9 cellular contexts compared by ENCODE assay signal in the genomic region with DNA sequence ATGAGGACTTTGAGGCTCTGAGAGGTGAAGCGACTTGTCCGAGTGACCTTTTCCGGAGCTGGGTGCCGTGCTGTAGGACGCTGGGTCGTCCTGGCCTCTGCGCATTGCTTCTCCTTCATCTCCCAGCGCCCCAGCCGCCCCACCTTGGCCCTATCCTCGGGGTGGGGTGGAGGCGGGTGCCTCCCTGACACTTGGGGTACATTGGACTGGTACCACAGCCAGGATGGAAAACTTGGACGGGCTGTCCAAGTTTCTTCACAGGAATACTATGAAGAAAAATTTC.
DNase-seq lines count a peak whose midpoint lies in the region; ATAC-seq, FAIRE-seq and TF ChIP-seq lines count a peak whose summit lies in the region.
"Had no signal": no experiment of that assay in that cellular context is flagged by ENCODE, and none has a peak within 500 bp of the region (broad histone marks: within the 10 kb centered on the region; RNA-seq: fewer than 3 reads in every experiment).

No MANE protein-coding gene starts in this region.

- peaks cover 37% of the 10 kb centered on the region for H3K4me1 Mint-ChIP-seq in chondrocyte (ENCODE audit: low read depth)

- H3K27ac Mint-ChIP-seq in chondrocyte (ENCODE audit: unreplicated experiment): peak overlapping the region; percentile 90

- H3K27ac ChIP-seq in A549 (peak overlapping the region; percentile 81 to 91), HUES64 (ENCODE audit: low read depth, low read length) (no peak overlapping the region), muscle layer of duodenum (ENCODE audit: low read length) (no peak overlapping the region)

- H3K36me3 Mint-ChIP-seq in chondrocyte (ENCODE audit: low read depth): peaks cover 2% of the 10 kb centered on the region

- H3K4me3 Mint-ChIP-seq in chondrocyte (ENCODE audit: unreplicated experiment): no peak overlapping the region

- CTCF ChIA-PET in A549 (lab: Yijun Ruan, JAX): interaction anchor here (0.7 to 4.5 kb wide), 8 partner anchors 12 to 147 kb away, joined by 3 to 21 read pairs (median 4); no protein-coding TSS in a partner anchor

- DNase-seq in A549 (ENCODE audit: low read depth in 1 of 2, low spot score in 1 of 2): no peak
- no peak for DNase-seq in chondrocyte (ENCODE audit: low spot score)
- DNase-seq in left lobe of liver (ENCODE audit: low spot score): no peak
- no peak for DNase-seq in NCI-H2029 treated with DMSO at 0.1 percent for 48 hours (lab: John Stamatoyannopoulos, UW)
- DNase-seq: NCI-H2171 treated with DMSO at 0.1 percent for 48 hours had no signal

- TF ChIP-seq POLR2A in A549 (IDR thresholded peaks at IDR 0.05; ENCODE audit: low read length): no peak

- POLR2A ChIA-PET in A549 (lab: Yijun Ruan, JAX): interaction anchor here (0.8 to 2.4 kb wide), 5 partner anchors 12 to 70 kb away, joined by 3 to 32 read pairs (median 9); no protein-coding TSS in a partner anchor

- no peaks in the 10 kb centered on the region for H3K27me3 Mint-ChIP-seq in chondrocyte (ENCODE audit: low read depth)

- H3K4me2 ChIP-seq in A549: peak overlapping the region; percentile 91

- TF ChIP-seq CTCF in A549 (IDR thresholded peaks at IDR 0.05) (no peak), chondrocyte (IDR thresholded peaks at IDR 0.05) (no peak)

- TF ChIP-seq EP300 in A549 (IDR thresholded peaks at IDR 0.05): no peak

- H3K9ac ChIP-seq in HUES64 (ENCODE audit: low read depth, low read length): peak overlapping the region; percentile 86

- H3K4me3 ChIP-seq in A549 (peak overlapping the region; percentile 69), HUES64 (ENCODE audit: low read length) (peak overlapping the region; percentile 88), muscle layer of duodenum (ENCODE audit: low read depth in 1 of 2, low read length in 2 of 2) (peak overlapping the region; percentile 59 to 74)

- H3K27me3 ChIP-seq in HUES64 (ENCODE audit: insufficient read depth, low read length) (peaks cover 27% of the 10 kb centered on the region; the same call in 1 of the 2 replicates), muscle layer of duodenum (ENCODE audit: low read depth, low read length) (no peaks in the 10 kb centered on the region)

- TF ChIP-seq RAD21 in A549 (conservative IDR thresholded peaks at IDR 0.05 in 1 of 2, IDR thresholded peaks at IDR 0.05 in 1 of 2): no peak

- no peak for ATAC-seq in A549
- ATAC-seq in left lobe of liver: no peak
- ATAC-seq in activated CD4-positive, CD25-positive, alpha-beta regulatory T cell treated with anti-CD3 and anti-CD28 coated beads, Interleukin-2, amount 50 U/mL, for 24 hours: no peak
- no peak for ATAC-seq in GM18909 (IDR thresholded peaks at IDR 0.05; ENCODE audit: poor library complexity, unreplicated experiment)

- H3K4me1 ChIP-seq in A549 (peaks cover 25% of the 10 kb centered on the region), HUES64 (ENCODE audit: insufficient read depth, low read length) (peaks cover 14% of the 10 kb centered on the region), muscle layer of duodenum (ENCODE audit: control insufficient read depth in 1 of 2, insufficient read depth in 2 of 2, low read length in 2 of 2) (peaks cover 5 to 6% of the 10 kb centered on the region in 2 donors)

- no peaks in the 10 kb centered on the region for H3K9me3 ChIP-seq in A549
- H3K9me3 ChIP-seq in HUES64 (ENCODE audit: insufficient read depth, low read depth, low read length): no peaks in the 10 kb centered on the region
- H3K9me3 ChIP-seq in muscle layer of duodenum (ENCODE audit: control insufficient read depth in 1 of 2, low read length in 2 of 2): no peaks in the 10 kb centered on the region

- H3K9me3 Mint-ChIP-seq in chondrocyte (ENCODE audit: low read depth): no peaks in the 10 kb centered on the region

- H3K36me3 ChIP-seq in HUES64 (ENCODE audit: insufficient read depth, low read length): peaks cover 3% of the 10 kb centered on the region; the same call in 1 of the 2 replicates
- no peaks in the 10 kb centered on the region for H3K36me3 ChIP-seq in muscle layer of duodenum (ENCODE audit: control insufficient read depth in 1 of 2, insufficient read depth in 2 of 2, low read length in 2 of 2)

- 83% methylated on average over 12 of the region's 12 CpGs for WGBS in A549 (ENCODE audit: missing lambda C conversion rate)
- whole genome bisulfite sequencing in HUES64: 11% methylated on average over 12 of the region's 12 CpGs

- no peak for FAIRE-seq in A549 (lab: Jason Lieb, UNC)

TF ChIP-seq in A549, 52 proteins besides CTCF, POLR2A, EP300 and RAD21:
- no peak for TF ChIP-seq SREBF2 (IDR thresholded peaks at IDR 0.05)
- no peak for TF ChIP-seq ZFP36 (IDR thresholded peaks at IDR 0.05; ENCODE audit: borderline replicate concordance, partially characterized antibody)
- TF ChIP-seq NR3C1 (IDR thresholded peaks at IDR 0.05): no peak
- TF ChIP-seq RNF2 (IDR thresholded peaks at IDR 0.05; ENCODE audit: borderline replicate concordance, low read depth): no peak
- no peak for TF ChIP-seq KDM1A (IDR thresholded peaks at IDR 0.05; ENCODE audit: low read depth)
- no peak for TF ChIP-seq MAZ (IDR thresholded peaks at IDR 0.05; ENCODE audit: borderline replicate concordance, low read depth, low read length)
- no peak for TF ChIP-seq KDM5A (IDR thresholded peaks at IDR 0.05)
- no peak for TF ChIP-seq CHD2 (IDR thresholded peaks at IDR 0.05; ENCODE audit: low read length, partially characterized antibody)
- no peak for TF ChIP-seq EHF (CRISPR knock-in tag; IDR thresholded peaks at IDR 0.05)
- no peak for TF ChIP-seq SMC3 (IDR thresholded peaks at IDR 0.05)
- TF ChIP-seq MAFK (IDR thresholded peaks at IDR 0.05; ENCODE audit: partially characterized antibody): no peak
- no peak for TF ChIP-seq RFX5 (IDR thresholded peaks at IDR 0.05)

Comparison
In these comparisons a context has a peak if more than half of its experiments do, and no peak if none do; other contexts are left out.
1. H3K27ac ChIP-seq: peak in A549 (2 of 2); none in HUES64 (single experiment) and muscle layer of duodenum (single experiment).
2. Peak in every context shown above with its lines, with median percentiles within 50 percentile points of each other: H3K4me3 ChIP-seq.